18 cellular contexts compared by ENCODE assay signal in genomic region chr2:172535119-172535518, GRCh38. TPM values are rescaled to one million over a fixed set of nuclear protein-coding genes. Genes with fewer than 3 reads are reported as not detected.
A peak's percentile ranks its signal among the peaks of the same experiment; 100 is the strongest.
DNase-seq lines count a peak whose midpoint lies in the region; TF ChIP-seq lines count a peak whose summit lies in the region.
"Had no signal": no experiment of that assay in that cellular context is flagged by ENCODE, and none has a peak within 500 bp of the region (broad histone marks: within the 10 kb centered on the region; RNA-seq: fewer than 3 reads in every experiment).

No MANE protein-coding gene starts in this region.

- peaks cover 59% of the 10 kb centered on the region for H3K9me3 ChIP-seq in HUES48 (ENCODE audit: control insufficient read depth, insufficient read depth, low read length)
- H3K9me3 ChIP-seq in SK-N-SH: no peaks in the 10 kb centered on the region
- H3K9me3 ChIP-seq: A549 had no signal

- H3K4me3 Mint-ChIP-seq in endothelial cell (ENCODE audit: unreplicated experiment) (peak overlapping the region; percentile 18), nephron progenitor cell (no peak overlapping the region)
- H3K4me3 Mint-ChIP-seq: CD14-positive monocyte, GM23338, IgD-negative memory B cell had no signal

- H3K4me2 ChIP-seq in SK-N-SH: no peak overlapping the region
- H3K4me2 ChIP-seq: A549, GM23338 had no signal

- TF ChIP-seq POLR2A in lower leg skin (IDR thresholded peaks at IDR 0.05): no peak

- TF ChIP-seq CTCF in endothelial cell (IDR thresholded peaks at IDR 0.05; ENCODE audit: unreplicated experiment): no peak
- TF ChIP-seq CTCF in nephron progenitor cell (IDR thresholded peaks at IDR 0.05): no peak
- no peak for TF ChIP-seq CTCF in SK-N-SH (IDR thresholded peaks at IDR 0.05)
- TF ChIP-seq CTCF in lower leg skin (IDR thresholded peaks at IDR 0.05): no peak

- intact Hi-C loops in lower leg skin (cut with DNase I; ENCODE audit: low total_unique reads): no loop called here

- H3F3A ChIP-seq in SK-N-SH (replicated peaks; ENCODE audit: insufficient read depth): no peaks in the 10 kb centered on the region

- H3K9me3 Mint-ChIP-seq in endothelial cell (ENCODE audit: unreplicated experiment): peaks cover 42% of the 10 kb centered on the region
- H3K9me3 Mint-ChIP-seq in nephron progenitor cell: peaks cover 69% of the 10 kb centered on the region

- H3K4me1 ChIP-seq in HUES48 (ENCODE audit: control insufficient read depth, insufficient read depth, low read length) (no peaks in the 10 kb centered on the region; the same call in 1 of the 2 replicates), SK-N-SH (ENCODE audit: control insufficient read depth in 1 of 2, insufficient read depth in 2 of 2, low read depth in 1 of 2, low read length in 1 of 2) (no peaks in the 10 kb centered on the region)
- H3K4me1 ChIP-seq: A549 had no signal

- TF ChIP-seq EP300 in SK-N-SH (IDR thresholded peaks at IDR 0.05; ENCODE audit: borderline replicate concordance in 1 of 2, low read depth in 1 of 2, low read length in 1 of 2): no peak

- no peaks in the 10 kb centered on the region for H3K36me3 ChIP-seq in HUES48 (ENCODE audit: control insufficient read depth, insufficient read depth, low read length)
- H3K36me3 ChIP-seq in SK-N-SH (replicated peaks in 1 of 2; ENCODE audit: control insufficient read depth in 1 of 2, insufficient read depth in 2 of 2, low read length in 1 of 2): no peaks in the 10 kb centered on the region

- no peaks in the 10 kb centered on the region for H3K79me2 ChIP-seq in SK-N-SH (ENCODE audit: insufficient read depth)

- CTCF ChIA-PET in SK-N-SH (lab: Yijun Ruan, JAX): no interaction called here

- no peaks in the 10 kb centered on the region for H4K20me1 ChIP-seq in SK-N-SH (ENCODE audit: insufficient read depth)

- 34% methylated on average over 3 of the region's 3 CpGs for WGBS in SK-N-SH (ENCODE audit: low lambda C conversion rate)
- 90 to 94% methylated on average over 3 of the region's 3 CpGs for WGBS in lower leg skin, 2 donors

- peak overlapping the region; percentile 78 for H3K27ac ChIP-seq in HUES48 (ENCODE audit: low read depth, low read length)
- H3K27ac ChIP-seq in SK-N-SH (ENCODE audit: low read depth in 2 of 2, low read length in 1 of 2): no peak overlapping the region
- H3K27ac ChIP-seq: A549, HL-60 had no signal

- H3K36me3 Mint-ChIP-seq in endothelial cell (ENCODE audit: low read depth, unreplicated experiment) (peaks cover 66% of the 10 kb centered on the region), nephron progenitor cell (ENCODE audit: low read depth) (peaks cover 69% of the 10 kb centered on the region)

- no peaks in the 10 kb centered on the region for H3K4me1 Mint-ChIP-seq in endothelial cell (ENCODE audit: unreplicated experiment)
- H3K4me1 Mint-ChIP-seq in nephron progenitor cell: no peaks in the 10 kb centered on the region
- H3K4me1 Mint-ChIP-seq: CD14-positive monocyte; CD4-positive, alpha-beta memory T cell; GM23338; IgD-negative memory B cell had no signal

- POLR2A ChIA-PET in SK-N-SH (lab: Yijun Ruan, JAX): no interaction called here

- H3K27me3 ChIP-seq in HUES48 (ENCODE audit: control insufficient read depth, insufficient read depth, low read length): no peaks in the 10 kb centered on the region
- no peaks in the 10 kb centered on the region for H3K27me3 ChIP-seq in SK-N-SH (ENCODE audit: insufficient read depth)

- H3K9me2 ChIP-seq in SK-N-SH: no peaks in the 10 kb centered on the region

- no peak overlapping the region for H3K27ac Mint-ChIP-seq in endothelial cell (ENCODE audit: unreplicated experiment)
- peak overlapping the region; percentile 15 for H3K27ac Mint-ChIP-seq in nephron progenitor cell
- H3K27ac Mint-ChIP-seq: CD14-positive monocyte; CD4-positive, alpha-beta memory T cell; GM23338; IgD-negative memory B cell had no signal

- no peak overlapping the region for H2AFZ ChIP-seq in SK-N-SH (ENCODE audit: low read depth)
- H2AFZ ChIP-seq: GM23338 had no signal

- DNase-seq in endothelial cell (ENCODE audit: low spot score): no peak
- DNase-seq in nephron progenitor cell: no peak
- no peak for DNase-seq in SK-N-SH
- DNase-seq in activated T-cell treated with anti-CD3 and anti-CD28 coated beads for 4 hours: no peak
- no peak for DNase-seq in lower leg skin (ENCODE audit: low spot score in 2 of 2)
- DNase-seq: AML-193; CD4-positive, alpha-beta memory T cell; DMS153; DMS79; GDM1; HCEC 1CT; KBM-7 had no signal

- H3K27me3 Mint-ChIP-seq in endothelial cell (ENCODE audit: unreplicated experiment) (peaks cover 7% of the 10 kb centered on the region), nephron progenitor cell (ENCODE audit: low read depth, poor library complexity) (peaks cover 3% of the 10 kb centered on the region)
- H3K27me3 Mint-ChIP-seq: CD4-positive, alpha-beta memory T cell; IgD-negative memory B cell had no signal

- H3K9ac ChIP-seq in HUES48 (ENCODE audit: low read depth, low read length) (no peak overlapping the region), SK-N-SH (no peak overlapping the region)

- no peak for TF ChIP-seq RAD21 in SK-N-SH (IDR thresholded peaks at IDR 0.05; ENCODE audit: low read length)

- H3K4me3 ChIP-seq in HUES48 (ENCODE audit: low read depth, low read length) (no peak overlapping the region), SK-N-SH (ENCODE audit: low read depth in 2 of 2, low read length in 1 of 2) (no peak overlapping the region), lower leg skin (ENCODE audit: low read depth, poor library complexity, severe bottlenecking) (no peak overlapping the region)
- H3K4me3 ChIP-seq: A549, GM23338 had no signal

TF ChIP-seq in SK-N-SH, 30 proteins besides CTCF, POLR2A, EP300 and RAD21:
- no peak for TF ChIP-seq ELF1 (IDR thresholded peaks at IDR 0.05)
- no peak for TF ChIP-seq MEF2A (IDR thresholded peaks at IDR 0.05; ENCODE audit: borderline replicate concordance, low read depth)
- no peak for TF ChIP-seq NFIC (IDR thresholded peaks at IDR 0.05; ENCODE audit: borderline replicate concordance)
- no peak for TF ChIP-seq TEAD4 (IDR thresholded peaks at IDR 0.05; ENCODE audit: borderline replicate concordance, insufficient read depth)

RNA-seq across cellular contexts. Expression of gene PDK1, which starts 20.8 kb away (rescaled TPM):
- total RNA-seq in endothelial cell (ENCODE audit: unreplicated experiment) (16.4 TPM), lower leg skin (100 to 1,000 TPM in 1 of 4 donors, 10 to 100 TPM in 3; 34.8 to 117 (median 54.8) TPM)
- 5.3 and 6.3 TPM in 2 replicates for polyA plus RNA-seq in SK-N-SH (2012; rRNA removed)
- 4.8 and 6.4 TPM in 2 replicates for polyA plus RNA-seq in SK-N-SH (2012; cell fraction: cytosol; rRNA removed)
- polyA plus RNA-seq in SK-N-SH (2012; cell fraction: nucleus; rRNA removed): 5.2 and 11.6 TPM in 2 replicates
